Comparison of ENCODE assay signal across 11 cellular contexts in genomic region chr21:31366825-31367224, GRCh38. TPM values are rescaled to one million over a fixed set of nuclear protein-coding genes. Genes with fewer than 3 reads are reported as not detected.
DNase-seq lines count a peak whose midpoint lies in the region; ATAC-seq and TF ChIP-seq lines count a peak whose summit lies in the region.
"Had no signal": no experiment of that assay in that cellular context is flagged by ENCODE, and none has a peak within 500 bp of the region (broad histone marks: within the 10 kb centered on the region; RNA-seq: fewer than 3 reads in every experiment).

No MANE protein-coding gene starts in this region.

- WGBS in mammary epithelial cell (ENCODE audit: low coverage, missing lambda C conversion rate) = 0% methylated on average over 2 of the region's 2 CpGs
- no CpG with 5 or more reads among the region's 2 CpGs for WGBS in mesendoderm (ENCODE audit: extremely low coverage, insufficient coverage, low lambda C conversion rate)

- H3K79me2 ChIP-seq in mammary epithelial cell (ENCODE audit: insufficient read depth, low read length) (no peaks in the 10 kb centered on the region), mesendoderm (ENCODE audit: control insufficient read depth, insufficient read depth, low read length) (no peaks in the 10 kb centered on the region)

- H3K9ac ChIP-seq in mammary epithelial cell (ENCODE audit: insufficient read depth, low read length) (no peak overlapping the region), mesendoderm (ENCODE audit: low read length) (no peak overlapping the region)
- H3K9ac ChIP-seq: neural progenitor cell had no signal

- H3K27ac Mint-ChIP-seq in Calu3 (ENCODE audit: unreplicated experiment) (peak overlapping the region; percentile 77), chondrocyte (ENCODE audit: unreplicated experiment) (no peak overlapping the region), Caco-2 (ENCODE audit: unreplicated experiment) (no peak overlapping the region)
- H3K27ac Mint-ChIP-seq in activated CD8-positive, alpha-beta T cell treated with anti-CD3 and anti-CD28 coated beads, Interleukin-2, amount 10 ng/mL, durations not matched to agents 7 days and 5 days = no peak overlapping the region
- H3K27ac Mint-ChIP-seq: CD8-positive, alpha-beta T cell; dendritic cell treated with granulocyte-macrophage colony-stimulating factor and Interleukin-4, amounts not matched to agents 40 ng/mL and 50 ng/mL, for 4 days; neural progenitor cell had no signal

- H2BK5ac ChIP-seq in mesendoderm (ENCODE audit: low read length) = no peak overlapping the region

- H3K4me1 Mint-ChIP-seq in Calu3 (ENCODE audit: low read depth, unreplicated experiment) (peaks cover 20% of the 10 kb centered on the region), chondrocyte (ENCODE audit: low read depth) (peaks cover 16% of the 10 kb centered on the region), Caco-2 (ENCODE audit: low read depth, unreplicated experiment) (no peaks in the 10 kb centered on the region)
- H3K4me1 Mint-ChIP-seq in activated CD8-positive, alpha-beta T cell treated with anti-CD3 and anti-CD28 coated beads, Interleukin-2, amount 10 ng/mL, durations not matched to agents 7 days and 5 days (ENCODE audit: low read depth) = peaks cover 54% of the 10 kb centered on the region

- H3K79me1 ChIP-seq in mesendoderm (ENCODE audit: low read length) = peaks cover 2% of the 10 kb centered on the region

- CTCF ChIA-PET in Calu3 (lab: Charles Lee) (interaction anchor here (0.5 to 1.0 kb wide), 5 partner anchors 46 to 192 kb away, joined by 3 to 6 read pairs (median 3); no protein-coding TSS in a partner anchor), mammary epithelial cell (lab: Charles Lee; ENCODE audit: low non-redundant PET) (no interaction called here), Caco-2 (lab: Charles Lee) (no interaction called here)
- CTCF ChIA-PET in activated CD8-positive, alpha-beta T cell treated with anti-CD3 and anti-CD28 coated beads, Interleukin-2, amount 10 ng/mL, durations not matched to agents 7 days and 5 days (lab: Charles Lee) = no interaction called here

- ATAC-seq in activated CD8-positive, alpha-beta T cell treated with anti-CD3 and anti-CD28 coated beads, Interleukin-2, amount 10 ng/mL, durations not matched to agents 7 days and 5 days = no peak
- ATAC-seq: CD8-positive, alpha-beta T cell had no signal

- H3K4me3 ChIP-seq in mammary epithelial cell (replicated peaks in 1 of 3; ENCODE audit: insufficient read depth in 1 of 3, low read depth in 2 of 3, low read length in 3 of 3) (no peak overlapping the region), mesendoderm (ENCODE audit: low read length) (no peak overlapping the region), Caco-2 (ENCODE audit: low read depth, low read length) (no peak overlapping the region)
- H3K4me3 ChIP-seq: neural progenitor cell had no signal

- no peak overlapping the region for H3K23ac ChIP-seq in mesendoderm (ENCODE audit: low read length)

- H2AFZ ChIP-seq in mammary epithelial cell (ENCODE audit: low read depth, low read length) = no peak overlapping the region
- H2AFZ ChIP-seq: neural progenitor cell had no signal

- H3K4ac ChIP-seq in mesendoderm (ENCODE audit: low read depth, low read length) = no peak overlapping the region

- DNase-seq in Calu3 (peak; percentile 51), NCI-H2029 treated with DMSO at 0.1 percent for 48 hours (lab: John Stamatoyannopoulos, UW) (peak; percentile 8), mammary epithelial cell (peak; percentile 95), mesendoderm (peak; percentile 64), chondrocyte (ENCODE audit: low spot score) (no peak), Caco-2 (no peak), activated gamma-delta T cell treated with Interleukin-2 at 50 U/mL for 16 hours (no peak)
- DNase-seq in activated CD8-positive, alpha-beta T cell treated with anti-CD3 and anti-CD28 coated beads, Interleukin-2, amount 10 ng/mL, durations not matched to agents 7 days and 5 days = no peak
- DNase-seq: CD8-positive, alpha-beta T cell had no signal

- no peaks in the 10 kb centered on the region for H3K27me3 Mint-ChIP-seq in Calu3 (ENCODE audit: unreplicated experiment)
- H3K27me3 Mint-ChIP-seq in activated CD8-positive, alpha-beta T cell treated with anti-CD3 and anti-CD28 coated beads, Interleukin-2, amount 10 ng/mL, durations not matched to agents 7 days and 5 days (ENCODE audit: low read depth) = no peaks in the 10 kb centered on the region
- H3K27me3 Mint-ChIP-seq in chondrocyte (ENCODE audit: low read depth) = no peaks in the 10 kb centered on the region
- no peaks in the 10 kb centered on the region for H3K27me3 Mint-ChIP-seq in Caco-2 (ENCODE audit: insufficient read depth, unreplicated experiment)

- no peaks in the 10 kb centered on the region for H3K27me3 ChIP-seq in mammary epithelial cell (ENCODE audit: insufficient read depth, low read length)
- no peaks in the 10 kb centered on the region for H3K27me3 ChIP-seq in mesendoderm (ENCODE audit: insufficient read depth, low read length, poor library complexity)
- no peaks in the 10 kb centered on the region for H3K27me3 ChIP-seq in Caco-2 (replicated peaks; ENCODE audit: control insufficient read depth, insufficient read depth, low read length)
- H3K27me3 ChIP-seq: neural progenitor cell had no signal

- H3K36me3 ChIP-seq in mammary epithelial cell (ENCODE audit: insufficient read depth, low read length) = no peaks in the 10 kb centered on the region
- no peaks in the 10 kb centered on the region for H3K36me3 ChIP-seq in mesendoderm (ENCODE audit: control insufficient read depth, insufficient read depth, low read length)
- no peaks in the 10 kb centered on the region for H3K36me3 ChIP-seq in Caco-2 (ENCODE audit: control insufficient read depth, insufficient read depth, low read length)
- H3K36me3 ChIP-seq: neural progenitor cell had no signal

- H2BK120ac ChIP-seq in mesendoderm (ENCODE audit: low read depth, low read length) = no peak overlapping the region

- H3K4me2 ChIP-seq in mammary epithelial cell (ENCODE audit: insufficient read depth, low read depth, low read length) = no peak overlapping the region
- H3K4me2 ChIP-seq in mesendoderm (ENCODE audit: low read length) = no peak overlapping the region
- H3K4me2 ChIP-seq: neural progenitor cell had no signal

- intact Hi-C loops in Calu3 (cut with micrococcal nuclease; ENCODE audit: unreplicated experiment) = no loop called here
- intact Hi-C loops in mammary epithelial cell (cut with micrococcal nuclease) = loop anchor here (1.0 to 2.0 kb wide), 2 partner anchors 13 to 192 kb away; no protein-coding TSS in a partner anchor
- intact Hi-C loops in Caco-2 (cut with micrococcal nuclease; ENCODE audit: unreplicated experiment) = no loop called here

- no peak overlapping the region for H3K18ac ChIP-seq in mesendoderm (ENCODE audit: low read length)

- no peak overlapping the region for H2AK5ac ChIP-seq in mesendoderm (ENCODE audit: low read length)

- no peak overlapping the region for H4K8ac ChIP-seq in mesendoderm (ENCODE audit: low read depth, low read length)

- POLR2A ChIA-PET in activated CD8-positive, alpha-beta T cell treated with anti-CD3 and anti-CD28 coated beads, Interleukin-2, amount 10 ng/mL, durations not matched to agents 7 days and 5 days (lab: Charles Lee) = no interaction called here
- POLR2A ChIA-PET in Caco-2 (lab: Charles Lee) = no interaction called here

- H3K4me3 Mint-ChIP-seq in Calu3 (ENCODE audit: low read depth, unreplicated experiment) (peak overlapping the region; percentile 14), chondrocyte (ENCODE audit: unreplicated experiment) (no peak overlapping the region), Caco-2 (ENCODE audit: unreplicated experiment) (no peak overlapping the region)
- H3K4me3 Mint-ChIP-seq in activated CD8-positive, alpha-beta T cell treated with anti-CD3 and anti-CD28 coated beads, Interleukin-2, amount 10 ng/mL, durations not matched to agents 7 days and 5 days = no peak overlapping the region
- H3K4me3 Mint-ChIP-seq: CD8-positive, alpha-beta T cell; dendritic cell treated with granulocyte-macrophage colony-stimulating factor and Interleukin-4, amounts not matched to agents 40 ng/mL and 50 ng/mL, for 4 days; neural progenitor cell had no signal

- in situ Hi-C loops in mammary epithelial cell (cut with MboI; ENCODE audit: low sequenced_read_pairs in 2 of 2) = loop anchor here in 1 of 2 donors (25.0 kb wide), 1 partner anchor 195 kb away; no protein-coding TSS in a partner anchor

- no TSS peak for BruUV-seq in Calu3 (replicated peaks; lab: Mats Ljungman, UMichigan)
- no TSS peak for BruUV-seq in mammary epithelial cell (replicated peaks; lab: Mats Ljungman, UMichigan)
- no TSS peak for BruUV-seq in Caco-2 (replicated peaks; lab: Mats Ljungman, UMichigan)

- H4K5ac ChIP-seq in mesendoderm (ENCODE audit: low read length) = no peak overlapping the region

- H3K9me3 Mint-ChIP-seq in Calu3 (ENCODE audit: low read depth, unreplicated experiment) (no peaks in the 10 kb centered on the region), chondrocyte (ENCODE audit: low read depth) (no peaks in the 10 kb centered on the region), Caco-2 (ENCODE audit: unreplicated experiment) (no peaks in the 10 kb centered on the region)
- no peaks in the 10 kb centered on the region for H3K9me3 Mint-ChIP-seq in activated CD8-positive, alpha-beta T cell treated with anti-CD3 and anti-CD28 coated beads, Interleukin-2, amount 10 ng/mL, durations not matched to agents 7 days and 5 days (ENCODE audit: insufficient read depth)
- H3K9me3 Mint-ChIP-seq: CD8-positive, alpha-beta T cell; dendritic cell treated with granulocyte-macrophage colony-stimulating factor and Interleukin-4, amounts not matched to agents 40 ng/mL and 50 ng/mL, for 4 days; neural progenitor cell had no signal

- TF ChIP-seq CTCF in Calu3 (IDR thresholded peaks at IDR 0.05; ENCODE audit: unreplicated experiment) (no peak), mammary epithelial cell (conservative IDR thresholded peaks at IDR 0.05 in 1 of 2, IDR thresholded peaks at IDR 0.05 in 1 of 2; ENCODE audit: extremely low read depth in 1 of 2, insufficient read depth in 1 of 2, low read depth in 1 of 2, low read length in 2 of 2) (no peak), chondrocyte (IDR thresholded peaks at IDR 0.05) (no peak), Caco-2 (IDR thresholded peaks at IDR 0.05; ENCODE audit: insufficient read depth in 1 of 2, low read depth in 1 of 2, low read length in 1 of 2, severe bottlenecking in 1 of 2, unreplicated experiment in 1 of 2) (no peak)

- no peaks in the 10 kb centered on the region for H3K36me3 Mint-ChIP-seq in Calu3 (ENCODE audit: insufficient read depth, unreplicated experiment)
- peaks cover 29% of the 10 kb centered on the region for H3K36me3 Mint-ChIP-seq in activated CD8-positive, alpha-beta T cell treated with anti-CD3 and anti-CD28 coated beads, Interleukin-2, amount 10 ng/mL, durations not matched to agents 7 days and 5 days (ENCODE audit: low read depth)
- H3K36me3 Mint-ChIP-seq in chondrocyte (ENCODE audit: low read depth) = no peaks in the 10 kb centered on the region
- H3K36me3 Mint-ChIP-seq in Caco-2 (ENCODE audit: insufficient read depth, unreplicated experiment) = no peaks in the 10 kb centered on the region
- H3K36me3 Mint-ChIP-seq: CD8-positive, alpha-beta T cell had no signal

- H3K27ac ChIP-seq in mammary epithelial cell (ENCODE audit: insufficient read depth, low read depth, low read length) = no peak overlapping the region
- H3K27ac ChIP-seq in mesendoderm (ENCODE audit: low read depth, low read length) = no peak overlapping the region
- H3K27ac ChIP-seq: neural progenitor cell had no signal

- no peaks in the 10 kb centered on the region for H4K20me1 ChIP-seq in mammary epithelial cell (ENCODE audit: insufficient read depth, low read length)

- no peak overlapping the region for H3K56ac ChIP-seq in mesendoderm (ENCODE audit: low read length)

- dilution Hi-C loops in mammary epithelial cell (cut with HindIII; ENCODE audit: low sequenced_read_pairs) = no loop called here

- H3K9me3 ChIP-seq in mammary epithelial cell (replicated peaks; ENCODE audit: insufficient read depth, low read length) (no peaks in the 10 kb centered on the region), Caco-2 (no peaks in the 10 kb centered on the region)

- H3K4me1 ChIP-seq in mammary epithelial cell (ENCODE audit: insufficient read depth, low read length) = peaks cover 11% of the 10 kb centered on the region
- H3K4me1 ChIP-seq in mesendoderm (ENCODE audit: control insufficient read depth, low read depth, low read length) = no peaks in the 10 kb centered on the region
- H3K4me1 ChIP-seq in Caco-2 = no peaks in the 10 kb centered on the region
- H3K4me1 ChIP-seq: neural progenitor cell had no signal

- no peak overlapping the region for H2BK15ac ChIP-seq in mesendoderm (replicated peaks; ENCODE audit: low read depth)

RNA-seq across cellular contexts. Expression of gene TIAM1, which starts 22.8 kb away (rescaled TPM):
- total RNA-seq in Calu3 (2022) (15.2 and 18.2 TPM in 2 replicates), mammary epithelial cell (10 to 100 TPM; 14.7 to 27.7 TPM), chondrocyte (6.6 to 8.2 TPM (median 7.7 TPM) in 3 replicates), Caco-2 (2022) (5.2 and 5.5 TPM in 2 replicates)
- polyA plus RNA-seq in mammary epithelial cell = 13.0 TPM
- polyA minus RNA-seq in mammary epithelial cell = 28.0 TPM
- polyA plus RNA-seq in mesendoderm (2013, experiment 1 of 2) = 19.2 TPM
- polyA plus RNA-seq in mesendoderm (2013, experiment 2 of 2) = 20.3 TPM
- 10 to 100 TPM; 41.5 to 46.9 TPM for total RNA-seq in activated CD8-positive, alpha-beta T cell treated with anti-CD3 and anti-CD28 coated beads, Interleukin-2, amount 10 ng/mL, durations not matched to agents 7 days and 5 days

Comparison
In these comparisons a context has a peak if more than half of its experiments do, and no peak if none do; other contexts are left out.
1. DNase-seq: peak in Calu3 (single experiment), NCI-H2029 treated with DMSO at 0.1 percent for 48 hours (single experiment), mammary epithelial cell (single experiment) and mesendoderm (single experiment); none in activated CD8-positive, alpha-beta T cell treated with anti-CD3 and anti-CD28 coated beads, Interleukin-2, amount 10 ng/mL, durations not matched to agents 7 days and 5 days (single experiment), chondrocyte (single experiment), Caco-2 (0 of 2) and activated gamma-delta T cell treated with Interleukin-2 at 50 U/mL for 16 hours (single experiment).